In genomic region chr1:210123924-210124589, GRCh38 we compare ENCODE assay signal across 10 cellular contexts.
DNase-seq lines count a peak whose midpoint lies in the region; ATAC-seq, FAIRE-seq and TF ChIP-seq lines count a peak whose summit lies in the region.
"Had no signal": no experiment of that assay in that cellular context is flagged by ENCODE, and none has a peak within 500 bp of the region (broad histone marks: within the 10 kb centered on the region; RNA-seq: fewer than 3 reads in every experiment).

No MANE protein-coding gene starts in this region.

- no peaks in the 10 kb centered on the region for H3K27me3 Mint-ChIP-seq in astrocyte (ENCODE audit: low read depth, unreplicated experiment)
- no peaks in the 10 kb centered on the region for H3K27me3 Mint-ChIP-seq in activated CD4-positive, alpha-beta T cell treated with anti-CD3 and anti-CD28 coated beads, Interleukin-2, amount 10 ng/mL, durations not matched to agents 7 days and 5 days

- H3K4me3 ChIP-seq in astrocyte (ENCODE audit: insufficient read depth, low read depth, low read length) = no peak overlapping the region

- H3K36me3 ChIP-seq in astrocyte (ENCODE audit: insufficient read depth, low read length) = no peaks in the 10 kb centered on the region

- H2AFZ ChIP-seq in astrocyte (ENCODE audit: low read depth, low read length) = no peak overlapping the region

- no peaks in the 10 kb centered on the region for H3K27me3 ChIP-seq in astrocyte (ENCODE audit: insufficient read depth, low read length)

- no peak overlapping the region for H3K9ac ChIP-seq in astrocyte (ENCODE audit: low read length)

- no peaks in the 10 kb centered on the region for H3K9me3 ChIP-seq in astrocyte (ENCODE audit: insufficient read depth, low read depth, low read length)

- H3K27ac ChIP-seq in astrocyte (ENCODE audit: low read depth, low read length) = no peak overlapping the region

- POLR2A ChIA-PET in activated CD4-positive, alpha-beta T cell treated with anti-CD3 and anti-CD28 coated beads, Interleukin-2, amount 10 ng/mL, durations not matched to agents 7 days and 5 days (lab: Charles Lee) = no interaction called here

- H3K36me3 Mint-ChIP-seq in astrocyte (ENCODE audit: low read depth, unreplicated experiment) = no peaks in the 10 kb centered on the region
- no peaks in the 10 kb centered on the region for H3K36me3 Mint-ChIP-seq in activated CD4-positive, alpha-beta T cell treated with anti-CD3 and anti-CD28 coated beads, Interleukin-2, amount 10 ng/mL, durations not matched to agents 7 days and 5 days (ENCODE audit: low read depth)

- H4K20me1 ChIP-seq in astrocyte (ENCODE audit: insufficient read depth, low read length) = no peaks in the 10 kb centered on the region

- no peak overlapping the region for H3K27ac Mint-ChIP-seq in astrocyte (ENCODE audit: unreplicated experiment)
- no peak overlapping the region for H3K27ac Mint-ChIP-seq in activated CD4-positive, alpha-beta T cell treated with anti-CD3 and anti-CD28 coated beads, Interleukin-2, amount 10 ng/mL, durations not matched to agents 7 days and 5 days

- peaks cover 7% of the 10 kb centered on the region for H3K4me1 Mint-ChIP-seq in astrocyte (ENCODE audit: low read depth, unreplicated experiment)
- no peaks in the 10 kb centered on the region for H3K4me1 Mint-ChIP-seq in activated CD4-positive, alpha-beta T cell treated with anti-CD3 and anti-CD28 coated beads, Interleukin-2, amount 10 ng/mL, durations not matched to agents 7 days and 5 days

- no peak overlapping the region for H3K4me3 Mint-ChIP-seq in astrocyte (ENCODE audit: unreplicated experiment)
- no peak overlapping the region for H3K4me3 Mint-ChIP-seq in activated CD4-positive, alpha-beta T cell treated with anti-CD3 and anti-CD28 coated beads, Interleukin-2, amount 10 ng/mL, durations not matched to agents 7 days and 5 days

- peaks cover 15% of the 10 kb centered on the region for H3K4me1 ChIP-seq in astrocyte (ENCODE audit: insufficient read depth, low read length)

- FAIRE-seq in D721Med (lab: Jason Lieb, UNC) (peak; percentile 85), astrocyte (lab: Jason Lieb, UNC) (no peak)

- ATAC-seq in GM21528 (IDR thresholded peaks at IDR 0.05; ENCODE audit: low FRiP score, unreplicated experiment) (no peak), GM18867 (IDR thresholded peaks at IDR 0.05; ENCODE audit: unreplicated experiment) (no peak)

- no peak for DNase-seq in D721Med (ENCODE audit: insufficient read length, low spot score)
- DNase-seq in LHCN-M2 (ENCODE audit: low read depth) = peak; percentile 83
- peak; percentile 74 for DNase-seq in astrocyte (ENCODE audit: low read depth)
- DNase-seq in lung microvascular endothelial cell (ENCODE audit: low read depth in 2 of 2) = peak; percentile 2 to 53
- DNase-seq in activated CD4-positive, alpha-beta T cell treated with anti-CD3 and anti-CD28 coated beads, Interleukin-2, amount 10 ng/mL, durations not matched to agents 7 days and 5 days = no peak
- DNase-seq in hypothalamus (lab: John Stamatoyannopoulos, UW) = no peak
- DNase-seq: stimulated activated CD4-positive, alpha-beta T cell treated with anti-CD3 and anti-CD28 coated beads, Interleukin-15, amount 100 ng/mL, for 24 hours; stimulated activated naive CD4-positive, alpha-beta T cell had no signal

- H3K9me3 Mint-ChIP-seq in astrocyte (ENCODE audit: unreplicated experiment) = no peaks in the 10 kb centered on the region
- H3K9me3 Mint-ChIP-seq in activated CD4-positive, alpha-beta T cell treated with anti-CD3 and anti-CD28 coated beads, Interleukin-2, amount 10 ng/mL, durations not matched to agents 7 days and 5 days = no peaks in the 10 kb centered on the region

- no peaks in the 10 kb centered on the region for H3K79me2 ChIP-seq in astrocyte (ENCODE audit: insufficient read depth, low read length)

- CTCF ChIA-PET in activated CD4-positive, alpha-beta T cell treated with anti-CD3 and anti-CD28 coated beads, Interleukin-2, amount 10 ng/mL, durations not matched to agents 7 days and 5 days (lab: Charles Lee) = no interaction called here

- TF ChIP-seq CTCF in D721Med (IDR thresholded peaks at IDR 0.05; ENCODE audit: insufficient read depth, missing control alignments) (no peak), astrocyte (IDR thresholded peaks at IDR 0.05; ENCODE audit: insufficient read depth, low read depth, low read length) (no peak)

- peak overlapping the region; percentile 51 for H3K4me2 ChIP-seq in astrocyte (ENCODE audit: low read length)

Comparison
In these comparisons a context has a peak if more than half of its experiments do, and no peak if none do; other contexts are left out.
1. DNase-seq: peak in LHCN-M2 (single experiment), astrocyte (single experiment) and lung microvascular endothelial cell (2 of 2); none in D721Med (single experiment), activated CD4-positive, alpha-beta T cell treated with anti-CD3 and anti-CD28 coated beads, Interleukin-2, amount 10 ng/mL, durations not matched to agents 7 days and 5 days (single experiment) and hypothalamus (0 of 51).